36 cellular contexts compared by ENCODE assay signal in the genomic region with DNA sequence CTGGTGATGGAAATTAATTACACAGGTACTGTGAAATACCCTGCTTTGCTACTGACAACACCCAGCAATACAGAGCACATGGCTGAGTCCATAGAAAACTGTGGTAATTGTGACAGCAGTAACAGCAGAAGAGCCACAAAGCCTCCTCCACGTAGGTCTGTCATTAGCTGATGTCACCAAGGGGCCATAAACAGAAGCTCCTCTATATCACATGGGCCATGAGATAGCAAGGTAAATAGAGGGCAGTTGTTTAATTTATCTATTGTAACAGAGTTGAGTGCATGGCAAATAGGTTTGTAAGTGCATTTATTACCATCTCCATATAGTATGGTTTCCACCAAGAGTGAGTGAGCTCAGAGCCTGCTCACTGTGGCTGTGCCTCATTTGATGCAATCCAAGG.
DNase-seq lines count a peak whose midpoint lies in the region.
"Had no signal": no experiment of that assay in that cellular context is flagged by ENCODE, and none has a peak within 500 bp of the region (broad histone marks: within the 10 kb centered on the region; RNA-seq: fewer than 3 reads in every experiment).

No MANE protein-coding gene starts in this region.

- no peak overlapping the region for H4K91ac ChIP-seq in mesenchymal stem cell (ENCODE audit: low read length)

- no peaks in the 10 kb centered on the region for H3K9me3 ChIP-seq in mesenchymal stem cell (ENCODE audit: control insufficient read depth, low read length)
- H3K9me3 ChIP-seq: A549, body of pancreas, esophagus muscularis mucosa, MG63, neutrophil, Peyer's patch, prostate gland, SJCRH30, vagina had no signal

- no peak overlapping the region for H3K27ac ChIP-seq in mesenchymal stem cell (ENCODE audit: low read length, poor library complexity, severe bottlenecking)
- H3K27ac ChIP-seq: A549, body of pancreas, esophagus muscularis mucosa, HL-60, KMS-11, neutrophil, Peyer's patch, prostate gland, SJCRH30, vagina had no signal

- H3K18ac ChIP-seq in mesenchymal stem cell (ENCODE audit: low read depth in 1 of 2, low read length in 2 of 2), result no peak overlapping the region

- H3K14ac ChIP-seq in mesenchymal stem cell (ENCODE audit: low read length in 2 of 2), result no peak overlapping the region

- H2BK5ac ChIP-seq in mesenchymal stem cell (ENCODE audit: low read depth, low read length, poor library complexity, severe bottlenecking), result no peak overlapping the region

- no peak overlapping the region for H2BK12ac ChIP-seq in mesenchymal stem cell (ENCODE audit: low read length in 2 of 2)

- no peaks in the 10 kb centered on the region for H3K36me3 Mint-ChIP-seq in activated T-helper 2 cell treated with anti-CD3 and anti-CD28 coated beads, Interferon-gamma antibody, Interleukin-2, Interleukin-4, amounts not matched to agents 10 μg/mL and 5 μg/mL and 100 μg/mL, durations not matched to agents 14 hours and 24 hours and 36 hours (ENCODE audit: low read depth)
- H3K36me3 Mint-ChIP-seq: CD4-positive, CD25-positive, alpha-beta regulatory T cell had no signal

- no peak overlapping the region for H3K27ac Mint-ChIP-seq in activated T-helper 2 cell treated with anti-CD3 and anti-CD28 coated beads, Interferon-gamma antibody, Interleukin-2, Interleukin-4, amounts not matched to agents 10 μg/mL and 5 μg/mL and 100 μg/mL, durations not matched to agents 14 hours and 24 hours and 36 hours
- H3K27ac Mint-ChIP-seq: activated T-helper 17 cell treated with anti-CD3 and anti-CD28 coated beads, Interleukin-2, amount 50 U/mL, for 72 hours; CD4-positive, CD25-positive, alpha-beta regulatory T cell; endodermal cell; naive B cell; stimulated activated naive CD8-positive, alpha-beta T cell treated with anti-CD3 and anti-CD28 coated beads, Interleukin-15, amount 100 ng/mL, for 72 hours had no signal

- H2BK15ac ChIP-seq in mesenchymal stem cell (ENCODE audit: low read depth, poor library complexity, severe bottlenecking), result no peak overlapping the region

- intact Hi-C loops in activated T-helper 2 cell treated with anti-CD3 and anti-CD28 coated beads, Interferon-gamma antibody, Interleukin-2, Interleukin-4, amounts not matched to agents 10 μg/mL and 5 μg/mL and 100 μg/mL, durations not matched to agents 14 hours and 24 hours and 36 hours (cut with micrococcal nuclease), result no loop called here

- peaks cover 55 to 64% of the 10 kb centered on the region in 2 experiments for H3K27me3 ChIP-seq in mesenchymal stem cell (ENCODE audit: control insufficient read depth in 1 of 2, insufficient read depth in 1 of 2, low read length in 2 of 2)
- H3K27me3 ChIP-seq: body of pancreas, MG63, Peyer's patch, vagina had no signal

- H2AK5ac ChIP-seq in mesenchymal stem cell (ENCODE audit: low read length, severe bottlenecking), result no peak overlapping the region

- no peaks in the 10 kb centered on the region for H3K36me3 ChIP-seq in mesenchymal stem cell (ENCODE audit: control insufficient read depth in 1 of 2, insufficient read depth in 2 of 2, low read depth in 1 of 2, low read length in 2 of 2)
- H3K36me3 ChIP-seq: esophagus muscularis mucosa, MG63, neutrophil, Peyer's patch, prostate gland, SJCRH30, vagina had no signal

- H3K4me2 ChIP-seq in mesenchymal stem cell (ENCODE audit: low read length, poor library complexity, severe bottlenecking), result no peak overlapping the region
- H3K4me2 ChIP-seq: A549, KMS-11 had no signal

- H3K4me3 Mint-ChIP-seq in activated T-helper 2 cell treated with anti-CD3 and anti-CD28 coated beads, Interferon-gamma antibody, Interleukin-2, Interleukin-4, amounts not matched to agents 10 μg/mL and 5 μg/mL and 100 μg/mL, durations not matched to agents 14 hours and 24 hours and 36 hours (ENCODE audit: low read depth), result no peak overlapping the region
- H3K4me3 Mint-ChIP-seq: activated T-helper 17 cell treated with anti-CD3 and anti-CD28 coated beads, Interleukin-2, amount 50 U/mL, for 72 hours; CD4-positive, CD25-positive, alpha-beta regulatory T cell; endodermal cell; naive B cell; stimulated activated naive CD8-positive, alpha-beta T cell treated with anti-CD3 and anti-CD28 coated beads, Interleukin-15, amount 100 ng/mL, for 72 hours had no signal

- H4K8ac ChIP-seq in mesenchymal stem cell (ENCODE audit: low read length), result no peak overlapping the region

- no peak overlapping the region for H3K9ac ChIP-seq in mesenchymal stem cell (ENCODE audit: low read length)
- H3K9ac ChIP-seq: KMS-11 had no signal

- no peak overlapping the region for H2AFZ ChIP-seq in mesenchymal stem cell (ENCODE audit: low read depth, low read length)

- H2BK120ac ChIP-seq in mesenchymal stem cell (ENCODE audit: low read depth, low read length), result no peak overlapping the region

- no peak overlapping the region for H3K4ac ChIP-seq in mesenchymal stem cell (ENCODE audit: low read depth in 1 of 2, low read length in 2 of 2)

- no peak overlapping the region for H3K23ac ChIP-seq in mesenchymal stem cell (ENCODE audit: low read length in 2 of 2)

- H3K27me3 Mint-ChIP-seq in activated T-helper 2 cell treated with anti-CD3 and anti-CD28 coated beads, Interferon-gamma antibody, Interleukin-2, Interleukin-4, amounts not matched to agents 10 μg/mL and 5 μg/mL and 100 μg/mL, durations not matched to agents 14 hours and 24 hours and 36 hours (ENCODE audit: low read depth), result peaks cover 6% of the 10 kb centered on the region

- no peaks in the 10 kb centered on the region for H3K4me1 ChIP-seq in mesenchymal stem cell (ENCODE audit: control insufficient read depth, insufficient read depth, low read depth, low read length)
- H3K4me1 ChIP-seq: A549, body of pancreas, esophagus muscularis mucosa, Peyer's patch, prostate gland, vagina had no signal

- H3K4me3 ChIP-seq in mesenchymal stem cell (ENCODE audit: insufficient read depth in 1 of 2, low read depth in 1 of 2, low read length in 2 of 2), result no peak overlapping the region
- H3K4me3 ChIP-seq: A549, body of pancreas, esophagus muscularis mucosa, MG63, Peyer's patch, prostate gland, SJCRH30, vagina had no signal

- H3K4me1 Mint-ChIP-seq in activated T-helper 2 cell treated with anti-CD3 and anti-CD28 coated beads, Interferon-gamma antibody, Interleukin-2, Interleukin-4, amounts not matched to agents 10 μg/mL and 5 μg/mL and 100 μg/mL, durations not matched to agents 14 hours and 24 hours and 36 hours (ENCODE audit: low read depth), result no peaks in the 10 kb centered on the region
- H3K4me1 Mint-ChIP-seq: activated T-helper 17 cell treated with anti-CD3 and anti-CD28 coated beads, Interleukin-2, amount 50 U/mL, for 72 hours; endodermal cell; stimulated activated naive CD8-positive, alpha-beta T cell treated with anti-CD3 and anti-CD28 coated beads, Interleukin-15, amount 100 ng/mL, for 72 hours had no signal

- peak; percentile 99 for DNase-seq in DMS153 treated with DMSO at 0.1 percent for 48 hours (lab: John Stamatoyannopoulos, UW; ENCODE audit: unreplicated experiment)
- peak; percentile 88 for DNase-seq in NCI-H146 treated with DMSO at 0.1 percent for 48 hours (lab: John Stamatoyannopoulos, UW; ENCODE audit: unreplicated experiment)
- peak; percentile 86 for DNase-seq in NCI-H345 treated with DMSO at 0.1 percent for 48 hours (lab: John Stamatoyannopoulos, UW; ENCODE audit: unreplicated experiment)
- peak; percentile 98 for DNase-seq in SHP77 treated with DMSO at 0.1 percent for 48 hours (lab: John Stamatoyannopoulos, UW)
- no peak for DNase-seq in mesenchymal stem cell
- no peak for DNase-seq in activated T-helper 2 cell treated with anti-CD3 and anti-CD28 coated beads, Interferon-gamma antibody, Interleukin-2, Interleukin-4, amounts not matched to agents 10 μg/mL and 5 μg/mL and 100 μg/mL, durations not matched to agents 14 hours and 24 hours and 36 hours (ENCODE audit: low spot score)
- no peak for DNase-seq in HuH-7 (ENCODE audit: low spot score)
- DNase-seq in nucleus accumbens (lab: John Stamatoyannopoulos, UW), result no peak
- DNase-seq: activated CD4-positive, alpha-beta T cell treated with anti-CD3 and anti-CD28 coated beads for 4 hours; activated naive CD4-positive, alpha-beta T cell treated with anti-CD3 and anti-CD28 coated beads, Interleukin-2, amount 50 U/mL, for 16 hours; AML-193; body of pancreas; CD4-positive, CD25-positive, alpha-beta regulatory T cell; dermis blood vessel endothelial cell; endodermal cell; foreskin fibroblast; H7; left ventricle myocardium superior; MG63; naive B cell; NCI-H1694; NCI-H446 treated with DMSO at 0.1 percent for 48 hours; Peyer's patch; SJCRH30; stimulated activated CD4-positive, alpha-beta T cell treated with anti-CD3 and anti-CD28 coated beads, Interleukin-12 subunit alpha, Interleukin-12 subunit beta, amount 100 ng/mL, for 4 hours; stimulated activated CD4-positive, alpha-beta T cell treated with anti-CD3 and anti-CD28 coated beads, Interleukin-2, amount 100 ng/mL, for 48 hours; stimulated activated naive CD8-positive, alpha-beta T cell treated with anti-CD3 and anti-CD28 coated beads, Interleukin-15, amount 100 ng/mL, for 72 hours; T-helper 9 cell had no signal

- H3K9me3 Mint-ChIP-seq in activated T-helper 2 cell treated with anti-CD3 and anti-CD28 coated beads, Interferon-gamma antibody, Interleukin-2, Interleukin-4, amounts not matched to agents 10 μg/mL and 5 μg/mL and 100 μg/mL, durations not matched to agents 14 hours and 24 hours and 36 hours, result no peaks in the 10 kb centered on the region
- H3K9me3 Mint-ChIP-seq: activated T-helper 17 cell treated with anti-CD3 and anti-CD28 coated beads, Interleukin-2, amount 50 U/mL, for 72 hours; endodermal cell; stimulated activated naive CD8-positive, alpha-beta T cell treated with anti-CD3 and anti-CD28 coated beads, Interleukin-15, amount 100 ng/mL, for 72 hours had no signal

- no peaks in the 10 kb centered on the region for H3K79me1 ChIP-seq in mesenchymal stem cell (replicated peaks; ENCODE audit: low read length, poor library complexity, severe bottlenecking)

- no CpG with 5 or more reads among the region's 1 CpG for WGBS in mesenchymal stem cell

Comparison
In these comparisons a context has a peak if more than half of its experiments do, and no peak if none do; other contexts are left out.
1. DNase-seq: peak in DMS153 treated with DMSO at 0.1 percent for 48 hours (single experiment), NCI-H146 treated with DMSO at 0.1 percent for 48 hours (single experiment), NCI-H345 treated with DMSO at 0.1 percent for 48 hours (single experiment) and SHP77 treated with DMSO at 0.1 percent for 48 hours (single experiment); none in mesenchymal stem cell (single experiment), activated T-helper 2 cell treated with anti-CD3 and anti-CD28 coated beads, Interferon-gamma antibody, Interleukin-2, Interleukin-4, amounts not matched to agents 10 μg/mL and 5 μg/mL and 100 μg/mL, durations not matched to agents 14 hours and 24 hours and 36 hours (single experiment), HuH-7 (single experiment) and nucleus accumbens (0 of 56).